Comparison of ENCODE assay signal across 8 cellular contexts in genomic region chr3:10164546-10165393, GRCh38. TPM values are rescaled to one million over a fixed set of nuclear protein-coding genes. Genes with fewer than 3 reads are reported as not detected.
A peak's percentile ranks its signal among the peaks of the same experiment; 100 is the strongest.
DNase-seq lines count a peak whose midpoint lies in the region; ATAC-seq and TF ChIP-seq lines count a peak whose summit lies in the region.

TSS of gene IRAK2 (plus strand) at chr3:10164919. CDS start at chr3:10164955, 36 bp downstream.

- intact Hi-C loops in activated T-helper 2 cell treated with anti-CD3 and anti-CD28 coated beads, Interferon-gamma antibody, Interleukin-2, Interleukin-4, amounts not matched to agents 10 μg/mL and 5 μg/mL and 100 μg/mL, durations not matched to agents 14 hours and 24 hours and 36 hours (cut with micrococcal nuclease): loop anchor here (1.0 to 2.0 kb wide), 2 partner anchors 34 to 61 kb away; no protein-coding TSS in a partner anchor
- intact Hi-C loops in natural killer cell (cut with micrococcal nuclease): loop anchor here (1.0 to 2.0 kb wide), 2 partner anchors 30 to 61 kb away; no protein-coding TSS in a partner anchor

- H3K4me3 ChIP-seq in fibroblast of pulmonary artery (replicated peaks; ENCODE audit: low read depth, low read length): peak within 1 kb of the TSS; percentile 87

- DNase-seq in NCI-H2171 treated with DMSO at 0.1 percent for 48 hours (lab: John Stamatoyannopoulos, UW): peak; percentile 18
- no peak for DNase-seq in NCI-H2171 (lab: John Stamatoyannopoulos, UW)
- DNase-seq in OCI-M1 (lab: John Stamatoyannopoulos, UW): peak; percentile 84
- DNase-seq in activated T-helper 2 cell treated with anti-CD3 and anti-CD28 coated beads, Interferon-gamma antibody, Interleukin-2, Interleukin-4, amounts not matched to agents 10 μg/mL and 5 μg/mL and 100 μg/mL, durations not matched to agents 14 hours and 24 hours and 36 hours (ENCODE audit: low spot score): peak; percentile 39
- peak; percentile 61 for DNase-seq in fibroblast of pulmonary artery (ENCODE audit: low read depth)
- peak; percentile 64 for DNase-seq in natural killer cell
- DNase-seq in stimulated activated naive CD8-positive, alpha-beta T cell treated with anti-CD3 and anti-CD28 coated beads, Interleukin-15, amount 100 ng/mL, for 72 hours: peak; percentile 51 to 63

- H3K36me3 Mint-ChIP-seq in activated T-helper 2 cell treated with anti-CD3 and anti-CD28 coated beads, Interferon-gamma antibody, Interleukin-2, Interleukin-4, amounts not matched to agents 10 μg/mL and 5 μg/mL and 100 μg/mL, durations not matched to agents 14 hours and 24 hours and 36 hours (ENCODE audit: low read depth): peaks cover 15% of the 10 kb centered on the region
- H3K36me3 Mint-ChIP-seq in natural killer cell: peaks cover 8% of the 10 kb centered on the region

- H3K27me3 Mint-ChIP-seq in activated T-helper 2 cell treated with anti-CD3 and anti-CD28 coated beads, Interferon-gamma antibody, Interleukin-2, Interleukin-4, amounts not matched to agents 10 μg/mL and 5 μg/mL and 100 μg/mL, durations not matched to agents 14 hours and 24 hours and 36 hours (ENCODE audit: low read depth): no peaks in the 10 kb centered on the region
- H3K27me3 Mint-ChIP-seq in natural killer cell (ENCODE audit: low read depth in 2 of 2): no peaks in the 10 kb centered on the region
- H3K27me3 Mint-ChIP-seq in stimulated activated naive CD8-positive, alpha-beta T cell treated with anti-CD3 and anti-CD28 coated beads, Interleukin-15, amount 100 ng/mL, for 72 hours: no peaks in the 10 kb centered on the region

- H3K4me3 Mint-ChIP-seq in activated T-helper 2 cell treated with anti-CD3 and anti-CD28 coated beads, Interferon-gamma antibody, Interleukin-2, Interleukin-4, amounts not matched to agents 10 μg/mL and 5 μg/mL and 100 μg/mL, durations not matched to agents 14 hours and 24 hours and 36 hours (ENCODE audit: low read depth): peak within 1 kb of the TSS; percentile 72
- peak within 1 kb of the TSS; percentile 90 for H3K4me3 Mint-ChIP-seq in natural killer cell
- H3K4me3 Mint-ChIP-seq in stimulated activated naive CD8-positive, alpha-beta T cell treated with anti-CD3 and anti-CD28 coated beads, Interleukin-15, amount 100 ng/mL, for 72 hours: peak within 1 kb of the TSS; percentile 78 to 86

- H3K27ac Mint-ChIP-seq in activated T-helper 2 cell treated with anti-CD3 and anti-CD28 coated beads, Interferon-gamma antibody, Interleukin-2, Interleukin-4, amounts not matched to agents 10 μg/mL and 5 μg/mL and 100 μg/mL, durations not matched to agents 14 hours and 24 hours and 36 hours: no peak within 1 kb of the TSS
- H3K27ac Mint-ChIP-seq in natural killer cell: peak within 1 kb of the TSS; percentile 72 to 78
- no peak within 1 kb of the TSS for H3K27ac Mint-ChIP-seq in stimulated activated naive CD8-positive, alpha-beta T cell treated with anti-CD3 and anti-CD28 coated beads, Interleukin-15, amount 100 ng/mL, for 72 hours

- peaks cover 10% of the 10 kb centered on the region for H3K9me3 Mint-ChIP-seq in activated T-helper 2 cell treated with anti-CD3 and anti-CD28 coated beads, Interferon-gamma antibody, Interleukin-2, Interleukin-4, amounts not matched to agents 10 μg/mL and 5 μg/mL and 100 μg/mL, durations not matched to agents 14 hours and 24 hours and 36 hours
- peaks cover 4 to 7% of the 10 kb centered on the region in 2 donors for H3K9me3 Mint-ChIP-seq in natural killer cell
- H3K9me3 Mint-ChIP-seq in stimulated activated naive CD8-positive, alpha-beta T cell treated with anti-CD3 and anti-CD28 coated beads, Interleukin-15, amount 100 ng/mL, for 72 hours: peaks cover 5 to 13% of the 10 kb centered on the region in 2 donors

- H3K4me1 Mint-ChIP-seq in activated T-helper 2 cell treated with anti-CD3 and anti-CD28 coated beads, Interferon-gamma antibody, Interleukin-2, Interleukin-4, amounts not matched to agents 10 μg/mL and 5 μg/mL and 100 μg/mL, durations not matched to agents 14 hours and 24 hours and 36 hours (ENCODE audit: low read depth): peaks cover 21% of the 10 kb centered on the region
- peaks cover 23 to 32% of the 10 kb centered on the region in 2 donors for H3K4me1 Mint-ChIP-seq in natural killer cell
- H3K4me1 Mint-ChIP-seq in stimulated activated naive CD8-positive, alpha-beta T cell treated with anti-CD3 and anti-CD28 coated beads, Interleukin-15, amount 100 ng/mL, for 72 hours: peaks cover 24% of the 10 kb centered on the region

- TF ChIP-seq CTCF in fibroblast of pulmonary artery (IDR thresholded peaks at IDR 0.05; ENCODE audit: low read length, missing control alignments) (peak; percentile 39), natural killer cell (IDR thresholded peaks at IDR 0.05) (peak; percentile 99)

- ATAC-seq in HG02870 (IDR thresholded peaks at IDR 0.05; ENCODE audit: unreplicated experiment) (peak; percentile 67), natural killer cell (peak; percentile 91 to 92 (median 91))
- ATAC-seq in stimulated activated naive CD8-positive, alpha-beta T cell treated with anti-CD3 and anti-CD28 coated beads, Interleukin-15, amount 100 ng/mL, for 72 hours: peak; percentile 89

RNA-seq across cellular contexts. Expression of gene IRAK2, which starts in this region (rescaled TPM):
- 2.4 and 2.6 TPM in 2 replicates for total RNA-seq in activated T-helper 2 cell treated with anti-CD3 and anti-CD28 coated beads, Interferon-gamma antibody, Interleukin-2, Interleukin-4, amounts not matched to agents 10 μg/mL and 5 μg/mL and 100 μg/mL, durations not matched to agents 14 hours and 24 hours and 36 hours
- 10 to 100 TPM; 10.4 to 28.2 (median 10.9) TPM for total RNA-seq in natural killer cell

Comparison
In these comparisons a context has a peak if more than half of its experiments do, and no peak if none do; other contexts are left out.
1. H3K27ac Mint-ChIP-seq: peak in natural killer cell (2 of 2); none in activated T-helper 2 cell treated with anti-CD3 and anti-CD28 coated beads, Interferon-gamma antibody, Interleukin-2, Interleukin-4, amounts not matched to agents 10 μg/mL and 5 μg/mL and 100 μg/mL, durations not matched to agents 14 hours and 24 hours and 36 hours (single experiment) and stimulated activated naive CD8-positive, alpha-beta T cell treated with anti-CD3 and anti-CD28 coated beads, Interleukin-15, amount 100 ng/mL, for 72 hours (0 of 2).
2. Peak in every context shown above with its lines, with median percentiles within 50 percentile points of each other: ATAC-seq and H3K4me3 Mint-ChIP-seq.